ENCODE assay signal across 9 cellular contexts in the genomic region with DNA sequence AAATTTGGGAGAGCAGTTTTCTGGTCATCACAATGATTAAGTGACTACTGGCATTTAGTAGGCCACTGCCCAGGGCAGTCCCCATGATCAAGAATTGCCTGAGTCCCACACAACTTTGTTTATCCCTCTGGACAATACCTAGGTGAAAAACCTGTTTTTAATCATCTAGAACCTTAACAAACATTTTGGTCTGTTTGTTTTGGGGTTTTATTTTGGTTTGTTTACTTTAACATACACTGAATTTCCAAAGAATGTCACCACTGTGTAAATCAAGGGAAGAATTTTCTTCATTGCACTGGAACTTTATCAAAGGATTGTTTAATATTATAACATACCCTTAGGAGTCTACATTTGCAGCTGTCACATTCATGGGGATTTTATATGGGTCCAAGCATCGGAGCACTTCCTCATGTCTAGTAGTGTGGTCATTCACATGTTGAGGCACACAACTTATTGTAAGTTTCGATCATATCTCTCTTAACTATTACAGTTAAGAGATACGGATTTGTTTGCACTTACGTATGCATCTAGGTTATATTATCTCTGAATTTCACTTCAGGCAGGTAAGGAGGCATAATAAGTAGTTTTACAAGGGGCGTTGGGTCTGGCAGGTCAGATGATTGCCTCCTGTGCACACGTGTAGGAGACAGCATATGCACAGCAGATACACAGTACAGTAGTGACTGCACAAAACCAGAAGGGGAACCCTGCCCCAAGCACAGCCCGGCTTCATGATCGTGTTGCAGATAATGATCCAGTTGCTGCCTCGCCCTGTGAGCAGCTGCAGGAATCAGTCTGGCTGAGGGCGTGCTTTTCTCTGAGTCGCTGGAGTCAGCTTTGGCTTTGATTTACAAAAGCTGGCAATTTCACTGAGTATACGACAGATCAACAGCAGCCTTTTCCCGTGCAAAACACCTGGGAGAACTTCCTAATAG.
A peak's percentile ranks its signal among the peaks of the same experiment; 100 is the strongest.
DNase-seq lines count a peak whose midpoint lies in the region; ATAC-seq, FAIRE-seq and TF ChIP-seq lines count a peak whose summit lies in the region.
"Had no signal": no experiment of that assay in that cellular context is flagged by ENCODE, and none has a peak within 500 bp of the region (broad histone marks: within the 10 kb centered on the region; RNA-seq: fewer than 3 reads in every experiment).

No MANE protein-coding gene starts in this region.

- no peak for TF ChIP-seq CTCF in Caco-2 (IDR thresholded peaks at IDR 0.05; ENCODE audit: insufficient read depth in 1 of 2, low read depth in 1 of 2, low read length in 1 of 2, severe bottlenecking in 1 of 2, unreplicated experiment in 1 of 2)
- TF ChIP-seq CTCF in keratinocyte (optimal IDR thresholded peaks at IDR 0.05 in 1 of 3, IDR thresholded peaks at IDR 0.05 in 1 of 3, conservative IDR thresholded peaks at IDR 0.05 in 1 of 3; ENCODE audit: extremely low read depth in 1 of 3, insufficient read depth in 2 of 3, low read length in 3 of 3) = peak in 2 of 3 experiments; percentile 38 to 43
- TF ChIP-seq CTCF in tibial artery (IDR thresholded peaks at IDR 0.05) = no peak
- no peak for TF ChIP-seq CTCF in D721Med (IDR thresholded peaks at IDR 0.05; ENCODE audit: insufficient read depth, missing control alignments)

- no peak overlapping the region for H3K4me3 Mint-ChIP-seq in Caco-2 (ENCODE audit: unreplicated experiment)

- H3K27ac ChIP-seq in keratinocyte (ENCODE audit: control insufficient read depth, insufficient read depth, low read length) = no peak overlapping the region
- H3K27ac ChIP-seq in tibial artery = no peak overlapping the region

- no peaks in the 10 kb centered on the region for H3K27me3 Mint-ChIP-seq in Caco-2 (ENCODE audit: insufficient read depth, unreplicated experiment)

- H3K9me3 Mint-ChIP-seq in Caco-2 (ENCODE audit: unreplicated experiment) = no peaks in the 10 kb centered on the region

- no peaks in the 10 kb centered on the region for H3K27me3 ChIP-seq in Caco-2 (replicated peaks; ENCODE audit: control insufficient read depth, insufficient read depth, low read length)
- no peaks in the 10 kb centered on the region for H3K27me3 ChIP-seq in keratinocyte (ENCODE audit: control insufficient read depth, extremely low read depth, insufficient read depth, low read length)
- no peaks in the 10 kb centered on the region for H3K27me3 ChIP-seq in tibial artery

- ATAC-seq in HG03457 (IDR thresholded peaks at IDR 0.05; ENCODE audit: unreplicated experiment) = no peak

- intact Hi-C loops in Caco-2 (cut with micrococcal nuclease; ENCODE audit: unreplicated experiment) = no loop called here
- intact Hi-C loops in tibial artery (cut with DNase I; ENCODE audit: low total_unique reads) = no loop called here

- H3K4me1 Mint-ChIP-seq in Caco-2 (ENCODE audit: low read depth, unreplicated experiment) = no peaks in the 10 kb centered on the region

- peak overlapping the region; percentile 35 for H3K4me2 ChIP-seq in keratinocyte (ENCODE audit: control insufficient read depth, extremely low read depth, insufficient read depth, low read depth, low read length)

- dilution Hi-C loops in keratinocyte (cut with MboI; ENCODE audit: extremely low pct_ligation_motif_present, low sequenced_read_pairs) = no loop called here

- POLR2A ChIA-PET in Caco-2 (lab: Charles Lee) = no interaction called here

- H3K27ac Mint-ChIP-seq in Caco-2 (ENCODE audit: unreplicated experiment) = no peak overlapping the region

- H3K4me1 ChIP-seq in Caco-2 (peaks cover 14% of the 10 kb centered on the region), keratinocyte (ENCODE audit: control insufficient read depth, extremely low read depth, insufficient read depth, low read length) (peaks cover 14% of the 10 kb centered on the region), tibial artery (no peaks in the 10 kb centered on the region)

- H3K36me3 ChIP-seq in Caco-2 (ENCODE audit: control insufficient read depth, insufficient read depth, low read length) (no peaks in the 10 kb centered on the region), keratinocyte (ENCODE audit: control insufficient read depth in 2 of 2, extremely low read depth in 1 of 2, insufficient read depth in 2 of 2, low read length in 2 of 2) (no peaks in the 10 kb centered on the region), tibial artery (no peaks in the 10 kb centered on the region)

- no peaks in the 10 kb centered on the region for H3K9me1 ChIP-seq in keratinocyte (ENCODE audit: control insufficient read depth, extremely low read depth, insufficient read depth, low read length)

- no peaks in the 10 kb centered on the region for H4K20me1 ChIP-seq in keratinocyte (ENCODE audit: control insufficient read depth, extremely low read depth, insufficient read depth, low read length)

- no peaks in the 10 kb centered on the region for H3K79me2 ChIP-seq in keratinocyte (ENCODE audit: control insufficient read depth, insufficient read depth, low read length)

- FAIRE-seq in keratinocyte (lab: Jason Lieb, UNC) (peak; percentile 62), D721Med (lab: Jason Lieb, UNC) (no peak)
- FAIRE-seq: GM12891 had no signal

- no peak overlapping the region for H3K4me3 ChIP-seq in Caco-2 (ENCODE audit: low read depth, low read length)
- H3K4me3 ChIP-seq in keratinocyte (ENCODE audit: control insufficient read depth in 2 of 3, extremely low read depth in 1 of 3, insufficient read depth in 2 of 3, low read depth in 1 of 3, low read length in 3 of 3) = no peak overlapping the region
- H3K4me3 ChIP-seq in tibial artery = no peak overlapping the region

- H3K9me3 ChIP-seq in Caco-2 = no peaks in the 10 kb centered on the region
- no peaks in the 10 kb centered on the region for H3K9me3 ChIP-seq in keratinocyte (ENCODE audit: control insufficient read depth, low read depth, low read length)
- no peaks in the 10 kb centered on the region for H3K9me3 ChIP-seq in tibial artery

- H2AFZ ChIP-seq in keratinocyte (ENCODE audit: control insufficient read depth, low read length) = peak overlapping the region; percentile 71

- H3K36me3 Mint-ChIP-seq in Caco-2 (ENCODE audit: insufficient read depth, unreplicated experiment) = no peaks in the 10 kb centered on the region

- no TSS peak for BruUV-seq in Caco-2 (replicated peaks; lab: Mats Ljungman, UMichigan)

- DNase-seq in Caco-2 (peak; percentile 42 to 51), NCI-H2107 (lab: John Stamatoyannopoulos, UW) (peak; percentile 9), keratinocyte (ENCODE audit: low read depth, low spot score) (no peak), tibial artery (no peak), Ammon's horn (ENCODE audit: low spot score) (no peak), D721Med (ENCODE audit: insufficient read length, low spot score) (no peak)
- peak; percentile 30 for DNase-seq in activated CD4-positive, alpha-beta T cell treated with anti-CD3 and anti-CD28 coated beads, Interleukin-2, amount 50 U/mL, for 1 hour

- H3K9ac ChIP-seq in keratinocyte (ENCODE audit: control insufficient read depth, extremely low read depth, insufficient read depth, low read length) = no peak overlapping the region

- CTCF ChIA-PET in Caco-2 (lab: Charles Lee) = no interaction called here

Comparison
In these comparisons a context has a peak if more than half of its experiments do, and no peak if none do; other contexts are left out.
1. DNase-seq: peak in Caco-2 (2 of 2), NCI-H2107 (single experiment) and activated CD4-positive, alpha-beta T cell treated with anti-CD3 and anti-CD28 coated beads, Interleukin-2, amount 50 U/mL, for 1 hour (single experiment); none in keratinocyte (single experiment), tibial artery (0 of 2), Ammon's horn (single experiment) and D721Med (single experiment).
2. CTCF ChIP-seq: peak in keratinocyte (2 of 3); none in Caco-2 (0 of 2), tibial artery (0 of 2) and D721Med (single experiment).